2 cellular contexts compared by ENCODE assay signal in the genomic region with DNA sequence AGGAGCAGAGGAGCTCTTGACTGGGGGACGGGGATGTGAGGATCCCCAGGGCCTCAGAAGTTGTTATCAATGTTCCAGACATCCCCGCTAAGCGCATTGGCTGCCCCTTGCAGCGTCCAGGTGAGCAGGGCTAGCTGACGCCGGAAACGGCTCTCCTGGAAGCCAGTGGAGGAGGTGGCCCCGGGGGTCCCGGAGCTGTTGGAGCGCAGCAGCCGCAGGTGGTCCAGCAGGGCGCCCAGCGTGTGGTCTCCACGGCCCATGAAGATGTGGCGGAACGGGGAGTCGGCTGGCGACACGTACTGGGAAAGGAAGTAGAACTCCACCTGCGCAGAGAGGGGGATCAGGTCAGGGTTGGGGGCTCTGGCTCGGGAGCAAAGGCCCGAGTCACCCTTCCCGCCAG.
TF ChIP-seq lines count a peak whose summit lies in the region.

No MANE protein-coding gene starts in this region.

TF ChIP-seq in HEK293, 187 proteins besides CTCF, POLR2A, EP300 and RAD21:
- peak; percentile 36; the same call in 1 of the 2 replicates for TF ChIP-seq ZNF600 (tag by site-specific recombination; IDR thresholded peaks at IDR 0.05)
- TF ChIP-seq ZNF350 (tag by site-specific recombination; IDR thresholded peaks at IDR 0.05): no peak
- TF ChIP-seq ZNF23 (tag by site-specific recombination; IDR thresholded peaks at IDR 0.05; ENCODE audit: borderline replicate concordance): no peak

TF ChIP-seq in HepG2, 621 proteins besides CTCF, POLR2A, EP300 and RAD21:
- TF ChIP-seq AGO2 (optimal IDR thresholded peaks at IDR 0.05; ENCODE audit: low read depth, low read length): peak; percentile 69
- TF ChIP-seq, protein P1, sequence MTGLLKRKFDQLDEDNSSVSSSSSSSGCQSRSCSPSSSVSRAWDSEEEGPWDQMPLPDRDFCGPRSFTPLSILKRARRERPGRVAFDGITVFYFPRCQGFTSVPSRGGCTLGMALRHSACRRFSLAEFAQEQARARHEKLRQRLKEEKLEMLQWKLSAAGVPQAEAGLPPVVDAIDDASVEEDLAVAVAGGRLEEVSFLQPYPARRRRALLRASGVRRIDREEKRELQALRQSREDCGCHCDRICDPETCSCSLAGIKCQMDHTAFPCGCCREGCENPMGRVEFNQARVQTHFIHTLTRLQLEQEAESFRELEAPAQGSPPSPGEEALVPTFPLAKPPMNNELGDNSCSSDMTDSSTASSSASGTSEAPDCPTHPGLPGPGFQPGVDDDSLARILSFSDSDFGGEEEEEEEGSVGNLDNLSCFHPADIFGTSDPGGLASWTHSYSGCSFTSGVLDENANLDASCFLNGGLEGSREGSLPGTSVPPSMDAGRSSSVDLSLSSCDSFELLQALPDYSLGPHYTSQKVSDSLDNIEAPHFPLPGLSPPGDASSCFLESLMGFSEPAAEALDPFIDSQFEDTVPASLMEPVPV (CRISPR knock-in tag; IDR thresholded peaks at IDR 0.05): no peak
- TF ChIP-seq MTA1 (CRISPR knock-in tag; IDR thresholded peaks at IDR 0.05; ENCODE audit: borderline replicate concordance): peak; percentile 13; the same call in 1 of the 2 replicates
